9 cellular contexts compared by ENCODE assay signal in the genomic region with DNA sequence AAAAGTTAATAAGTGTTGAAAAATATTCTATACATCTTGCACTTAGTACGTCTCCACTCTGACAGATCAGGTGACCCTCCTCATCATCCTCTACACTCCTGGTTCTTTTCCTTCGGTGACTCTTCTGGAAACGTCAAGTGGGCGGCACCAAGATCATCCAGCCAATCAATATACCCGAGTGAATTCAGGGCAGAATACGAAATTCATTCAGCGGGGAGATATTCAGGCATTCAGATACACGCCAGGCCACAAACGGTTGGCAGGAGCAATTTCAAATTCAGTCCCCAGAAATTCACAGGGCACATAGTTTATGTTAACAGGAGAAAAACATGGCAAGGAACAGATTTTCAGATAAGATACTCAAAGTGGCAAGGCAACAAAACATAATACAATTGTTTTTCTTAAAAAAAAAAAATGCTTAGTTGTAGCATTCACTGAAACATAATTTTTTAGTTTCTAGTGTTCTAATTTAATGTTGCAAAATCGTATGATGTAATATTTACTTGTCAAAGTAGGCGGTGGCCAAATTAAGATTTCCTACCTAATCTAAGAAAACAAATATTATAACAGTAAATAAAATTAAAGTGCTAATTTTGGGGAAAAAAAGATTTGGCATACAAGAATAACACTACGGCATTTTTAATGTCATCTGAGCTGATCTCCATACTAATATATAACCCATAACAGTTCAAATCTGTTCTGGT. TPM values are rescaled to one million over a fixed set of nuclear protein-coding genes. Genes with fewer than 3 reads are reported as not detected.
DNase-seq lines count a peak whose midpoint lies in the region; ATAC-seq, FAIRE-seq and TF ChIP-seq lines count a peak whose summit lies in the region.
"Had no signal": no experiment of that assay in that cellular context is flagged by ENCODE, and none has a peak within 500 bp of the region (broad histone marks: within the 10 kb centered on the region; RNA-seq: fewer than 3 reads in every experiment).

No MANE protein-coding gene starts in this region.

- H3K9me3 Mint-ChIP-seq in dendritic cell treated with granulocyte-macrophage colony-stimulating factor and Interleukin-4, amounts not matched to agents 40 ng/mL and 50 ng/mL, for 4 days, result no peaks in the 10 kb centered on the region

- FAIRE-seq in urothelium cell line (lab: Jason Lieb, UNC), result no peak

- H3K36me3 ChIP-seq in muscle layer of duodenum (ENCODE audit: control insufficient read depth in 1 of 2, insufficient read depth in 2 of 2, low read length in 2 of 2) (peaks cover 39 to 64% of the 10 kb centered on the region in 2 donors), vagina (peaks cover 0 to 51% of the 10 kb centered on the region in 2 donors)

- intact Hi-C loops in dendritic cell treated with granulocyte-macrophage colony-stimulating factor and Interleukin-4, amounts not matched to agents 40 ng/mL and 50 ng/mL, for 4 days (cut with micrococcal nuclease), result no loop called here
- intact Hi-C loops in vagina (cut with DNase I), result loop anchor here (5.0 kb wide), 1 partner anchor 48 kb away; the partner anchor contains the start of gene BZW1

- no peaks in the 10 kb centered on the region for H3K27me3 ChIP-seq in muscle layer of duodenum (ENCODE audit: low read depth, low read length)
- H3K27me3 ChIP-seq in vagina, result no peaks in the 10 kb centered on the region

- H3K36me3 Mint-ChIP-seq in dendritic cell treated with granulocyte-macrophage colony-stimulating factor and Interleukin-4, amounts not matched to agents 40 ng/mL and 50 ng/mL, for 4 days (ENCODE audit: low read depth), result peaks cover 90% of the 10 kb centered on the region

- H3K4me3 ChIP-seq in muscle layer of duodenum (ENCODE audit: low read depth in 1 of 2, low read length in 2 of 2) (peak overlapping the region; percentile 87 to 99), vagina (peak overlapping the region; percentile 60 to 100)

- peak overlapping the region; percentile 14 for H3K27ac Mint-ChIP-seq in dendritic cell treated with granulocyte-macrophage colony-stimulating factor and Interleukin-4, amounts not matched to agents 40 ng/mL and 50 ng/mL, for 4 days

- no peak for TF ChIP-seq POLR2A in vagina (IDR thresholded peaks at IDR 0.05)

- peak overlapping the region; percentile 52 for H3K27ac ChIP-seq in muscle layer of duodenum (ENCODE audit: low read length)
- H3K27ac ChIP-seq in vagina, result peak overlapping the region; percentile 100
- H3K27ac ChIP-seq: HL-60 had no signal

- ATAC-seq in HG03039 (IDR thresholded peaks at IDR 0.05; ENCODE audit: unreplicated experiment), result no peak

- no peaks in the 10 kb centered on the region for H3K9me3 ChIP-seq in muscle layer of duodenum (ENCODE audit: control insufficient read depth in 1 of 2, low read length in 2 of 2)
- no peaks in the 10 kb centered on the region for H3K9me3 ChIP-seq in vagina

- peak overlapping the region; percentile 67 for H3K4me3 Mint-ChIP-seq in dendritic cell treated with granulocyte-macrophage colony-stimulating factor and Interleukin-4, amounts not matched to agents 40 ng/mL and 50 ng/mL, for 4 days

- H3K4me1 ChIP-seq in muscle layer of duodenum (ENCODE audit: control insufficient read depth in 1 of 2, insufficient read depth in 2 of 2, low read length in 2 of 2) (peaks cover 9 to 48% of the 10 kb centered on the region in 2 donors), vagina (peaks cover 59% of the 10 kb centered on the region)

- no peak for TF ChIP-seq CTCF in vagina (IDR thresholded peaks at IDR 0.05)

- peaks cover 44% of the 10 kb centered on the region for H3K4me1 Mint-ChIP-seq in dendritic cell treated with granulocyte-macrophage colony-stimulating factor and Interleukin-4, amounts not matched to agents 40 ng/mL and 50 ng/mL, for 4 days (ENCODE audit: low read depth)

- peak; percentile 52 for DNase-seq in stimulated activated CD4-positive, alpha-beta T cell treated with anti-CD3 and anti-CD28 coated beads, Interleukin-1b, Interleukin-23, amount 100 ng/mL, for 48 hours
- no peak for DNase-seq in stimulated activated CD4-positive, alpha-beta T cell treated with anti-CD3 and anti-CD28 coated beads, Interleukin-12 subunit alpha, Interleukin-12 subunit beta, amount 100 ng/mL, for 4 hours
- no peak for DNase-seq in vagina (ENCODE audit: extremely low spot score in 2 of 2)
- DNase-seq in urothelium cell line (ENCODE audit: low spot score), result no peak
- no peak for DNase-seq in activated CD8-positive, alpha-beta memory T cell treated with anti-CD3 and anti-CD28 coated beads, Interleukin-2, amount 50 U/mL, for 4 hours

- H3K27me3 Mint-ChIP-seq in dendritic cell treated with granulocyte-macrophage colony-stimulating factor and Interleukin-4, amounts not matched to agents 40 ng/mL and 50 ng/mL, for 4 days, result no peaks in the 10 kb centered on the region

RNA-seq across cellular contexts. Expression of gene CLK1, which starts 4.2 kb away (rescaled TPM):
- total RNA-seq in vagina, result 184 TPM

RNA-seq across cellular contexts. Expression of gene PPIL3, which starts 28.6 kb away (rescaled TPM):
- total RNA-seq in vagina, result 16.2 TPM

RNA-seq across cellular contexts. Expression of gene NIF3L1, which starts 28.9 kb away (rescaled TPM):
- 18.7 TPM for total RNA-seq in vagina

RNA-seq across cellular contexts. Expression of gene BZW1, which starts 48.5 kb away (rescaled TPM):
- 128 TPM for total RNA-seq in vagina
